ENCODE assay signal across 2 cellular contexts in genomic region chr4:183801460-183802168, GRCh38.
TF ChIP-seq lines count a peak whose summit lies in the region.

No MANE protein-coding gene starts in this region.

TF ChIP-seq in Ishikawa, 13 proteins besides CTCF, POLR2A, EP300 and RAD21 (continued from another document):
- TF ChIP-seq YY1 (IDR thresholded peaks at IDR 0.05; ENCODE audit: low read depth) (0 out of 2 replicates have a peak, but pooled peaks have one; percentile 23), MAX (IDR thresholded peaks at IDR 0.05) (no peak; the same call in 1 of the 2 replicates), ZBTB7A (IDR thresholded peaks at IDR 0.05; ENCODE audit: low read depth) (0 out of 2 replicates have a peak, but pooled peaks have one; percentile 11), TCF12 (IDR thresholded peaks at IDR 0.05; ENCODE audit: low read depth) (peak; percentile 82), USF1 (IDR thresholded peaks at IDR 0.05) (no peak)
TF ChIP-seq in Ishikawa: peak in this region for 6.

TF ChIP-seq in H1, 55 proteins besides CTCF, POLR2A, EP300 and RAD21 (continued from another document):
- TF ChIP-seq TAF1 (IDR thresholded peaks at IDR 0.05; ENCODE audit: low read depth, low read length), result no peak
- TF ChIP-seq CTBP2 (IDR thresholded peaks at IDR 0.05; ENCODE audit: borderline replicate concordance, insufficient read depth, insufficient read length, low read length), result no peak
- no peak for TF ChIP-seq HDAC6 (IDR thresholded peaks at IDR 0.05; ENCODE audit: low read depth, low read length)
- TF ChIP-seq ATF2 (IDR thresholded peaks at IDR 0.05; ENCODE audit: low read length), result no peak
- TF ChIP-seq TAF7 (optimal IDR thresholded peaks at IDR 0.05; ENCODE audit: borderline replicate concordance, low read depth, low read length), result no peak
- TF ChIP-seq TCF12 (IDR thresholded peaks at IDR 0.05; ENCODE audit: low read depth, low read length), result no peak
- TF ChIP-seq YY1 (IDR thresholded peaks at IDR 0.05; ENCODE audit: low read depth, low read length), result no peak
- TF ChIP-seq NRF1 (IDR thresholded peaks at IDR 0.05; ENCODE audit: low read depth, low read length), result no peak
- TF ChIP-seq RNF2 (IDR thresholded peaks at IDR 0.05; ENCODE audit: borderline replicate concordance, low read depth, low read length, missing control alignments, poor library complexity, severe bottlenecking), result no peak
- no peak for TF ChIP-seq SP4 (IDR thresholded peaks at IDR 0.05; ENCODE audit: low read length)
